Comparison of ENCODE assay signal across 24 cellular contexts in the genomic region with DNA sequence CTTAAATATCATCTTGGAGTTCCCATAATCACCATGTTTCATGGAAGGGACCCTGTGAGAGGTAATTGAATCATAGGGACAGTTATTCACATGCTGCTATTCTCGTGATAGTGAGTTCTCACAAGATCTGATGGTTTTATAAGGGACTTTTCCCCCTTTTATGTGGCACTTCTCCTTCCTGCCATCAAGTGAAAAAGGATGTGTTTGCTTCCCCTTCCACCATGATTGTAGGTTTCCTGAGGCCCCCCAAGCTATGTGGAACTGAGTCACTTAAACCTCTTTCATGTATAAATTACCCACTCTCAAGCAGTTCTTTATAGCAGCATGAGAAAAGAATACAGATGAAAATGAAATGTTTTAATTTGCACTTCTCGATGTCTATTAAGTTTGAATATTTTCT.
"Had no signal": no experiment of that assay in that cellular context is flagged by ENCODE, and none has a peak within 500 bp of the region (broad histone marks: within the 10 kb centered on the region; RNA-seq: fewer than 3 reads in every experiment).

No MANE protein-coding gene starts in this region.

- H3K4me3 ChIP-seq: MG63 had no signal

- ATAC-seq: T-cell had no signal

- DNase-seq: KBM-7, MG63, NCI-H1092, NCI-H1105 treated with DMSO at 0.1 percent for 48 hours, NCI-H1417 treated with DMSO at 0.1 percent for 48 hours, NCI-H146, NCI-H187, NCI-H2029, NCI-H2081 treated with DMSO at 0.1 percent for 48 hours, NCI-H2171, NCI-H226, NCI-H446, NCI-H510A, NCI-H524 treated with DMSO at 0.1 percent for 48 hours, NCI-H69, NCI-H774, SHP77, SK-N-SH, SW 1271, T-cell had no signal

- H3K36me3 ChIP-seq: MG63 had no signal

- H3K9ac ChIP-seq: SK-N-SH had no signal

- H3K4me2 ChIP-seq: SK-N-SH had no signal

- H3K9me3 ChIP-seq: MG63, SK-N-SH had no signal

- H3K27ac Mint-ChIP-seq: IgD-negative memory B cell; T-cell; T-helper 1 cell treated with Interleukin-12 subunit alpha and Interleukin-12 subunit beta and Interleukin-4 antibody, amounts not matched to agents 30 μg/mL and 1 μg/mL, for 36 hours had no signal

- FAIRE-seq: RCC 7860 had no signal

- H3K4me1 Mint-ChIP-seq: IgD-negative memory B cell had no signal

- H3K4me3 Mint-ChIP-seq: IgD-negative memory B cell; T-cell; T-helper 1 cell treated with Interleukin-12 subunit alpha and Interleukin-12 subunit beta and Interleukin-4 antibody, amounts not matched to agents 30 μg/mL and 1 μg/mL, for 36 hours had no signal

- H3K36me3 Mint-ChIP-seq: T-cell had no signal

- H3K27ac ChIP-seq: RWPE1 had no signal
